Comparison of ENCODE assay signal across 18 cellular contexts in the genomic region with DNA sequence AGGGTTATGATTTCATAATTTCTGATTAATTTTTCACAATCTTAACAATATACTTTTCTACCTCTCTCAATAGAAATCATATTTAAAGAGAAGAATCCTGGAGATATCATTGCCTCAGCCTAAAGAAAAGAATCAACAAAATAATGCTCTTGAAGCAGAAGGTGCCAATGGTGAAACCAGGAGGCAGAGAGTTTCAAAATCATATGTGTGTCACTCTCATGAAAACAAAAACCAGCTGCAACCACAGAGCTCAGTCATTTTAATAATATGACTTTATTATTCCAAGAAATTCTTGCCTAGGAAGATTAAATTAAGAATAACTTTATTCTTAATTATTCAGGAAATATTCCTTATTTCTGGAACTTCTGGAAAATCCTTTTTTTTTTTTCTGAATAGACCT.
DNase-seq lines count a peak whose midpoint lies in the region; ATAC-seq and TF ChIP-seq lines count a peak whose summit lies in the region.
"Had no signal": no experiment of that assay in that cellular context is flagged by ENCODE, and none has a peak within 500 bp of the region (broad histone marks: within the 10 kb centered on the region; RNA-seq: fewer than 3 reads in every experiment).

No MANE protein-coding gene starts in this region.

- H2AFZ ChIP-seq in GM23248 = no peak overlapping the region
- H2AFZ ChIP-seq: PC-9 had no signal

- no peaks in the 10 kb centered on the region for H3K36me3 ChIP-seq in GM23248 (ENCODE audit: low read depth)

- no peaks in the 10 kb centered on the region; the same call in 1 of the 2 replicates for H3F3A ChIP-seq in GM23248 (ENCODE audit: insufficient read depth)

- no peak for ATAC-seq in HG03280 (IDR thresholded peaks at IDR 0.05; ENCODE audit: unreplicated experiment)
- ATAC-seq in GM18520 (IDR thresholded peaks at IDR 0.05; ENCODE audit: unreplicated experiment) = no peak

- in situ Hi-C loops in GM23248 (cut with MboI) = no loop called here

- H3K9me3 ChIP-seq in GM23248 (ENCODE audit: low read depth) = no peaks in the 10 kb centered on the region

- H3K4me3 ChIP-seq in GM23248 (no peak overlapping the region), fibroblast of the aortic adventitia (ENCODE audit: low read depth, low read length) (no peak overlapping the region)
- H3K4me3 ChIP-seq: PC-9 had no signal

- no peak overlapping the region for H3K9ac ChIP-seq in GM23248

- no peaks in the 10 kb centered on the region for H3K79me2 ChIP-seq in GM23248 (ENCODE audit: insufficient read depth)

- TF ChIP-seq CTCF in fibroblast of the aortic adventitia (IDR thresholded peaks at IDR 0.05; ENCODE audit: insufficient read depth, low read length) = no peak

- H3K4me2 ChIP-seq in GM23248 (ENCODE audit: unreplicated experiment) = no peak overlapping the region
- H3K4me2 ChIP-seq: PC-9 had no signal

- no peaks in the 10 kb centered on the region for H4K20me1 ChIP-seq in GM23248 (ENCODE audit: insufficient read depth)

- no peak overlapping the region for H3K27ac ChIP-seq in GM23248
- H3K27ac ChIP-seq: HL-60, PC-9 had no signal

- no peaks in the 10 kb centered on the region for H3K9me2 ChIP-seq in GM23248 (ENCODE audit: insufficient read depth)

- DNase-seq in AG08395 (ENCODE audit: low spot score) = peak; percentile 29
- peak; percentile 65 for DNase-seq in GM23248
- DNase-seq in amniotic epithelial cell (ENCODE audit: low read depth) = peak; percentile 61
- peak; percentile 56 for DNase-seq in fibroblast of the aortic adventitia (ENCODE audit: low read depth)
- no peak for DNase-seq in DMS 273 (lab: John Stamatoyannopoulos, UW; ENCODE audit: unreplicated experiment)
- DNase-seq in activated CD4-positive, alpha-beta T cell treated with anti-CD3 and anti-CD28 coated beads for 4 hours = no peak
- DNase-seq: DMS79 treated with DMSO at 0.1 percent for 48 hours, GOT3, Karpas-422, NCI-H1092 treated with DMSO at 0.1 percent for 48 hours, NCI-H146, NCI-H2029 treated with DMSO at 0.1 percent for 48 hours, NCI-H2171, NCI-H526, PC-9 had no signal

- H3K4me1 ChIP-seq in GM23248 (ENCODE audit: insufficient read depth) = peaks cover 7% of the 10 kb centered on the region

- no peaks in the 10 kb centered on the region for H3K27me3 ChIP-seq in GM23248 (replicated peaks; ENCODE audit: insufficient read depth)

Comparison
In these comparisons a context has a peak if more than half of its experiments do, and no peak if none do; other contexts are left out.
1. DNase-seq: peak in AG08395 (single experiment), GM23248 (single experiment), amniotic epithelial cell (single experiment) and fibroblast of the aortic adventitia (single experiment); none in DMS 273 (single experiment) and activated CD4-positive, alpha-beta T cell treated with anti-CD3 and anti-CD28 coated beads for 4 hours (0 of 2).